ENCODE assay signal across 6 cellular contexts in genomic region chr4:87414806-87415205, GRCh38.
"Had no signal": no experiment of that assay in that cellular context is flagged by ENCODE, and none has a peak within 500 bp of the region (broad histone marks: within the 10 kb centered on the region; RNA-seq: fewer than 3 reads in every experiment).

No MANE protein-coding gene starts in this region.

- ATAC-seq: HepG2 had no signal

- DNase-seq: GM23248, GOT3, H7, HCEC 1CT, KBM-7 had no signal

- H3K4me3 ChIP-seq: GM23248 had no signal
